ENCODE assay signal across 10 cellular contexts in the genomic region with DNA sequence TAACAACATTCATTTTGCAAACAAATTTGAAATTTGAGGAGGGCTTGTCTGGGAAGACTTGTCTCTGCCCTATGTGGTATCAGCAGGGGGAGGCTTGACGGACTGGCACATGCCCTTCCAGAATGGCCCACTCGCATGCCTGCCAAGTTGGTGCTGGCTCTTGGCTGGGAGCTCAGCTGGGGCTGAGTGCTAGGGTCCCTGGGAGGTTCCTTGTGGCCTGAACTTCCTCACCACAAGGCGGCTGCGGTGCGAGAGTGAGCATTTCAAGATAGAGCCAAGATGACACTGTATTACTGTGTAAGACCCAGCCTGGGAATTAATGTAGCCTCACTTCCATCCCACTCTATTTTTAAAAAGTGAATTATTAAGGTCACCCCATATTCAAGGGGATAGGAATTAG.
DNase-seq lines count a peak whose midpoint lies in the region; ATAC-seq and TF ChIP-seq lines count a peak whose summit lies in the region.
"Had no signal": no experiment of that assay in that cellular context is flagged by ENCODE, and none has a peak within 500 bp of the region (broad histone marks: within the 10 kb centered on the region; RNA-seq: fewer than 3 reads in every experiment).

No MANE protein-coding gene starts in this region.

- intact Hi-C loops in CD14-positive monocyte (cut with micrococcal nuclease) = loop anchor here in 1 of 2 donors (10.0 kb wide), 1 partner anchor 74 kb away; no protein-coding TSS in a partner anchor

- H3K27ac Mint-ChIP-seq in CD14-positive monocyte = no peak overlapping the region
- H3K27ac Mint-ChIP-seq in activated naive CD8-positive, alpha-beta T cell = peak overlapping the region; percentile 31
- no peak overlapping the region for H3K27ac Mint-ChIP-seq in nephron progenitor cell

- peaks cover 26% of the 10 kb centered on the region for H3K4me1 Mint-ChIP-seq in CD14-positive monocyte
- H3K4me1 Mint-ChIP-seq in activated naive CD8-positive, alpha-beta T cell (ENCODE audit: low read depth) = peaks cover 39% of the 10 kb centered on the region
- H3K4me1 Mint-ChIP-seq in nephron progenitor cell = no peaks in the 10 kb centered on the region

- peaks cover 0 to 5% (median 3%) of the 10 kb centered on the region in 3 donors for H3K27me3 Mint-ChIP-seq in CD14-positive monocyte (ENCODE audit: low read depth in 3 of 3)
- no peaks in the 10 kb centered on the region for H3K27me3 Mint-ChIP-seq in activated naive CD8-positive, alpha-beta T cell
- peaks cover 9% of the 10 kb centered on the region for H3K27me3 Mint-ChIP-seq in nephron progenitor cell (ENCODE audit: low read depth, poor library complexity)

- DNase-seq in CD14-positive monocyte (ENCODE audit: low spot score) (no peak), RPMI8226 (no peak), SW480 (ENCODE audit: low spot score) (no peak), nephron progenitor cell (no peak)
- DNase-seq: DMS79, foreskin fibroblast had no signal

- ATAC-seq in GM18907 (IDR thresholded peaks at IDR 0.05; ENCODE audit: unreplicated experiment) (peak; percentile 61), HG03159 (IDR thresholded peaks at IDR 0.05; ENCODE audit: unreplicated experiment) (peak; percentile 46), SK-N-SH treated with all-trans-retinoic acid at 6 μM for 48 hours (no peak)

- H3K36me3 Mint-ChIP-seq in CD14-positive monocyte (peaks cover 0 to 6% of the 10 kb centered on the region in 2 donors), nephron progenitor cell (ENCODE audit: low read depth) (no peaks in the 10 kb centered on the region)
- H3K36me3 Mint-ChIP-seq in activated naive CD8-positive, alpha-beta T cell = peaks cover 5% of the 10 kb centered on the region

- H3K4me3 Mint-ChIP-seq in CD14-positive monocyte = no peak overlapping the region
- no peak overlapping the region for H3K4me3 Mint-ChIP-seq in activated naive CD8-positive, alpha-beta T cell
- H3K4me3 Mint-ChIP-seq in nephron progenitor cell = no peak overlapping the region

- TF ChIP-seq CTCF in CD14-positive monocyte (IDR thresholded peaks at IDR 0.05) = peak; percentile 30
- TF ChIP-seq CTCF in nephron progenitor cell (IDR thresholded peaks at IDR 0.05) = no peak

- H3K9me3 Mint-ChIP-seq in CD14-positive monocyte = peaks cover 6 to 15% (median 8%) of the 10 kb centered on the region in 7 donors
- peaks cover 6% of the 10 kb centered on the region for H3K9me3 Mint-ChIP-seq in activated naive CD8-positive, alpha-beta T cell (ENCODE audit: low read depth)
- no peaks in the 10 kb centered on the region for H3K9me3 Mint-ChIP-seq in nephron progenitor cell

TF ChIP-seq in SK-N-SH treated with all-trans-retinoic acid at 6 μM for 48 hours, 23 proteins besides CTCF, POLR2A, EP300 and RAD21:
- no peak for TF ChIP-seq ESRRG (CRISPR knock-in tag; IDR thresholded peaks at IDR 0.05)
- no peak for TF ChIP-seq ZNF8 (CRISPR knock-in tag; IDR thresholded peaks at IDR 0.05)
- TF ChIP-seq ZFP3 (CRISPR knock-in tag; IDR thresholded peaks at IDR 0.05) = no peak
- no peak for TF ChIP-seq TOX (CRISPR knock-in tag; IDR thresholded peaks at IDR 0.05; ENCODE audit: borderline replicate concordance)
- no peak for TF ChIP-seq ZNF70 (CRISPR knock-in tag; IDR thresholded peaks at IDR 0.05)
- TF ChIP-seq RARB (CRISPR knock-in tag; IDR thresholded peaks at IDR 0.05) = no peak
- TF ChIP-seq OSR1 (CRISPR knock-in tag; IDR thresholded peaks at IDR 0.05) = no peak
